In genomic region chr19:6425732-6426686, GRCh38 we compare ENCODE assay signal across 8 cellular contexts. TPM values are rescaled to one million over a fixed set of nuclear protein-coding genes. Genes with fewer than 3 reads are reported as not detected.
DNase-seq lines count a peak whose midpoint lies in the region; ATAC-seq and TF ChIP-seq lines count a peak whose summit lies in the region.

No MANE protein-coding gene starts in this region.

- no peak for TF ChIP-seq CTCF in activated B cell treated with CpG ODN at 0.5 μM for 24 hours (IDR thresholded peaks at IDR 0.05)

- H3K27me3 ChIP-seq in iPS-15b (ENCODE audit: control insufficient read depth, insufficient read depth, low read length): peaks cover 5% of the 10 kb centered on the region

- peak overlapping the region; percentile 78 for H3K4me3 Mint-ChIP-seq in activated B cell treated with CpG ODN at 0.5 μM for 24 hours

- no peak overlapping the region for H3K9ac ChIP-seq in iPS-15b (ENCODE audit: low read depth, low read length)

- H3K27ac Mint-ChIP-seq in activated B cell treated with CpG ODN at 0.5 μM for 24 hours: peak overlapping the region; percentile 85

- H3K9me3 ChIP-seq in iPS-15b (ENCODE audit: control insufficient read depth, insufficient read depth, low read length): no peaks in the 10 kb centered on the region

- peak overlapping the region; percentile 19 for H3K4me3 ChIP-seq in iPS-15b (ENCODE audit: low read depth, low read length)

- H3K4me1 ChIP-seq in iPS-15b (ENCODE audit: control insufficient read depth, insufficient read depth, low read length): peaks cover 5% of the 10 kb centered on the region

- H3K4me1 Mint-ChIP-seq in activated B cell treated with CpG ODN at 0.5 μM for 24 hours: peaks cover 30% of the 10 kb centered on the region

- DNase-seq in Right ventricle myocardium inferior (ENCODE audit: missing footprints): peak; percentile 60
- no peak for DNase-seq in cardiac septum (ENCODE audit: low spot score)
- no peak for DNase-seq in activated B cell treated with CpG ODN at 0.5 μM for 24 hours
- no peak for DNase-seq in activated gamma-delta T cell treated with Interleukin-2 at 50 U/mL for 16 hours
- DNase-seq in HuH-7.5 (ENCODE audit: low spot score): no peak

- no peaks in the 10 kb centered on the region for H3K27me3 Mint-ChIP-seq in activated B cell treated with CpG ODN at 0.5 μM for 24 hours

- ATAC-seq in Right ventricle myocardium inferior: no peak
- no peak for ATAC-seq in activated B cell treated with CpG ODN at 0.5 μM for 24 hours (ENCODE audit: low read depth)
- ATAC-seq in GM19324 (IDR thresholded peaks at IDR 0.05; ENCODE audit: low FRiP score, unreplicated experiment): no peak

- H3K36me3 Mint-ChIP-seq in activated B cell treated with CpG ODN at 0.5 μM for 24 hours (ENCODE audit: low read depth): peaks cover 22% of the 10 kb centered on the region

- POLR2A ChIA-PET in activated B cell treated with CpG ODN at 0.5 μM for 24 hours (lab: Charles Lee): interaction anchor here (0.6 to 2.8 kb wide), 9 partner anchors 33 to 643 kb away, joined by 3 to 22 read pairs (median 6); partner anchors contain the start of genes ALKBH7, DENND1C, GTF2F1 and NDUFA11

- peaks cover 14% of the 10 kb centered on the region for H3K36me3 ChIP-seq in iPS-15b (ENCODE audit: control insufficient read depth, insufficient read depth, low read length)

- H3K9me3 Mint-ChIP-seq in activated B cell treated with CpG ODN at 0.5 μM for 24 hours: no peaks in the 10 kb centered on the region

- CTCF ChIA-PET in activated B cell treated with CpG ODN at 0.5 μM for 24 hours (lab: Charles Lee): no interaction called here

- intact Hi-C loops in Right ventricle myocardium inferior (cut with DNase I): loop anchor here (1.0 kb wide), 2 partner anchors 34 to 53 kb away; no protein-coding TSS in a partner anchor
- intact Hi-C loops in cardiac septum (cut with DNase I): no loop called here
- intact Hi-C loops in activated B cell treated with CpG ODN at 0.5 μM for 24 hours (cut with micrococcal nuclease): loop anchor here (1.0 to 10.0 kb wide), 10 partner anchors 33 to 701 kb away; partner anchors contain the start of genes CATSPERD, CLPP, DENND1C and GTF2F1

- H3K27ac ChIP-seq in temporal lobe (ENCODE audit: low read depth, low read length): peak overlapping the region; percentile 88

RNA-seq across cellular contexts. Expression of gene KHSRP, which starts 1.4 kb away (rescaled TPM):
- total RNA-seq in Right ventricle myocardium inferior (87.9 TPM), cardiac septum (87.6 TPM), activated B cell treated with CpG ODN at 0.5 μM for 24 hours (251 and 281 TPM in 2 replicates), temporal lobe (120 TPM)

RNA-seq across cellular contexts. Expression of gene SLC25A41, which starts 7.6 kb away (rescaled TPM):
- total RNA-seq in Right ventricle myocardium inferior: 0.16 TPM
- 0.83 TPM for total RNA-seq in cardiac septum
- 0.40 and 0.69 TPM in 2 replicates for total RNA-seq in activated B cell treated with CpG ODN at 0.5 μM for 24 hours
- total RNA-seq in temporal lobe: 0.98 TPM

RNA-seq across cellular contexts. Expression of gene GTF2F1, which starts 33.0 kb away (rescaled TPM):
- total RNA-seq in Right ventricle myocardium inferior: 29.6 TPM
- 30.9 TPM for total RNA-seq in cardiac septum
- 67.6 and 68.1 TPM in 2 replicates for total RNA-seq in activated B cell treated with CpG ODN at 0.5 μM for 24 hours
- 35.4 TPM for total RNA-seq in temporal lobe

RNA-seq across cellular contexts. Expression of gene SLC25A23, which starts 33.6 kb away (rescaled TPM):
- total RNA-seq in Right ventricle myocardium inferior: 89.9 TPM
- total RNA-seq in cardiac septum: 143 TPM
- 50.1 and 50.4 TPM in 2 replicates for total RNA-seq in activated B cell treated with CpG ODN at 0.5 μM for 24 hours
- total RNA-seq in temporal lobe: 38.8 TPM

RNA-seq across cellular contexts. Expression of gene CRB3, which starts 38.1 kb away (rescaled TPM):
- total RNA-seq in Right ventricle myocardium inferior: not detected
- not detected for total RNA-seq in cardiac septum
- 8.4 and 8.6 TPM in 2 replicates for total RNA-seq in activated B cell treated with CpG ODN at 0.5 μM for 24 hours
- 0.25 TPM for total RNA-seq in temporal lobe
